In genomic region chr3:30629736-30630135, GRCh38 we compare ENCODE assay signal across 11 cellular contexts. TPM values are rescaled to one million over a fixed set of nuclear protein-coding genes. Genes with fewer than 3 reads are reported as not detected.
DNase-seq lines count a peak whose midpoint lies in the region; ATAC-seq and TF ChIP-seq lines count a peak whose summit lies in the region.
"Had no signal": no experiment of that assay in that cellular context is flagged by ENCODE, and none has a peak within 500 bp of the region (broad histone marks: within the 10 kb centered on the region; RNA-seq: fewer than 3 reads in every experiment).

No MANE protein-coding gene starts in this region.

- WGBS in adrenal gland, 4 donors, result 67 to 79% (median 74%) methylated on average over 6 of the region's 6 CpGs
- 83% methylated on average over 6 of the region's 6 CpGs for WGBS in thymus

- peak in 1 of 2 donors; percentile 28 for ATAC-seq in lower lobe of right lung

- H3K27me3 Mint-ChIP-seq in activated CD4-positive, alpha-beta T cell treated with anti-CD3 and anti-CD28 coated beads, Interleukin-2, amount 10 ng/mL, durations not matched to agents 24 days and 14 days, result no peaks in the 10 kb centered on the region

- TF ChIP-seq CTCF in adrenal gland (IDR thresholded peaks at IDR 0.05) (no peak), lower lobe of right lung (IDR thresholded peaks at IDR 0.05) (no peak)

- H3K27ac Mint-ChIP-seq in activated CD4-positive, alpha-beta T cell treated with anti-CD3 and anti-CD28 coated beads, Interleukin-2, amount 10 ng/mL, durations not matched to agents 24 days and 14 days, result peak overlapping the region; percentile 99

- intact Hi-C loops in activated CD4-positive, alpha-beta T cell treated with anti-CD3 and anti-CD28 coated beads, Interleukin-2, amount 10 ng/mL, durations not matched to agents 24 days and 14 days (cut with micrococcal nuclease), result loop anchor here (2.0 to 10.0 kb wide), 3 partner anchors 19 to 1805 kb away; no protein-coding TSS in a partner anchor
- intact Hi-C loops in adrenal gland (cut with DNase I) (no loop called here), lower lobe of right lung (cut with DNase I) (no loop called here)

- H3K36me3 Mint-ChIP-seq in activated CD4-positive, alpha-beta T cell treated with anti-CD3 and anti-CD28 coated beads, Interleukin-2, amount 10 ng/mL, durations not matched to agents 24 days and 14 days (ENCODE audit: low read depth), result peaks cover 53% of the 10 kb centered on the region

- TF ChIP-seq POLR2A in adrenal gland (IDR thresholded peaks at IDR 0.05), result no peak

- H3K4me3 ChIP-seq in adrenal gland, result no peak overlapping the region
- no peak overlapping the region for H3K4me3 ChIP-seq in lower lobe of right lung
- no peak overlapping the region for H3K4me3 ChIP-seq in thymus (ENCODE audit: low read length)

- H3K36me3 ChIP-seq in adrenal gland (replicated peaks in 1 of 2), result no peaks in the 10 kb centered on the region
- peaks cover 6% of the 10 kb centered on the region for H3K36me3 ChIP-seq in lower lobe of right lung
- H3K36me3 ChIP-seq in thymus (ENCODE audit: control insufficient read depth, insufficient read depth), result no peaks in the 10 kb centered on the region

- H3K9me3 ChIP-seq in adrenal gland (replicated peaks in 1 of 3), result no peaks in the 10 kb centered on the region
- no peaks in the 10 kb centered on the region for H3K9me3 ChIP-seq in lower lobe of right lung
- H3K9me3 ChIP-seq in thymus (ENCODE audit: control insufficient read depth), result no peaks in the 10 kb centered on the region

- H3K9me3 Mint-ChIP-seq in activated CD4-positive, alpha-beta T cell treated with anti-CD3 and anti-CD28 coated beads, Interleukin-2, amount 10 ng/mL, durations not matched to agents 24 days and 14 days, result no peaks in the 10 kb centered on the region

- H3K27me3 ChIP-seq in adrenal gland (no peaks in the 10 kb centered on the region), lower lobe of right lung (ENCODE audit: low read depth) (no peaks in the 10 kb centered on the region), thymus (ENCODE audit: control insufficient read depth, insufficient read depth) (no peaks in the 10 kb centered on the region)

- peaks cover 77% of the 10 kb centered on the region for H3K4me1 Mint-ChIP-seq in activated CD4-positive, alpha-beta T cell treated with anti-CD3 and anti-CD28 coated beads, Interleukin-2, amount 10 ng/mL, durations not matched to agents 24 days and 14 days

- no peak for DNase-seq in activated CD4-positive, alpha-beta T cell treated with anti-CD3 and anti-CD28 coated beads, Interleukin-2, amount 10 ng/mL, durations not matched to agents 24 days and 14 days
- no peak for DNase-seq in activated CD4-positive, alpha-beta T cell treated with anti-CD3 and anti-CD28 coated beads for 1 hour
- DNase-seq in adrenal gland (no peak), lower lobe of right lung (no peak), NCI-H524 (lab: John Stamatoyannopoulos, UW) (no peak), NCI-H526 (lab: John Stamatoyannopoulos, UW) (no peak), LoVo (ENCODE audit: low spot score) (no peak)
- DNase-seq: activated gamma-delta T cell, NCI-H524 treated with DMSO at 0.1 percent for 48 hours had no signal

- peak overlapping the region in 4 of 5 donors; percentile 5 to 70 (median 58) for H3K27ac ChIP-seq in adrenal gland
- peak overlapping the region; percentile 64 for H3K27ac ChIP-seq in lower lobe of right lung
- peak overlapping the region; percentile 80 for H3K27ac ChIP-seq in thymus (ENCODE audit: low read depth)
- H3K27ac ChIP-seq: KMS-11 had no signal

- peak overlapping the region; percentile 57 for H3K4me3 Mint-ChIP-seq in activated CD4-positive, alpha-beta T cell treated with anti-CD3 and anti-CD28 coated beads, Interleukin-2, amount 10 ng/mL, durations not matched to agents 24 days and 14 days

- H3K4me1 ChIP-seq in adrenal gland (replicated peaks in 1 of 2) (peaks cover 59 to 98% of the 10 kb centered on the region in 2 donors), lower lobe of right lung (peaks cover 100% of the 10 kb centered on the region), thymus (ENCODE audit: control insufficient read depth, insufficient read depth, low read length) (peaks cover 31% of the 10 kb centered on the region)

RNA-seq across cellular contexts. Expression of gene TGFBR2, which starts 23.3 kb away (rescaled TPM):
- 45.3 and 47.6 TPM in 2 replicates for total RNA-seq in activated CD4-positive, alpha-beta T cell treated with anti-CD3 and anti-CD28 coated beads, Interleukin-2, amount 10 ng/mL, durations not matched to agents 24 days and 14 days
- total RNA-seq in adrenal gland, result 100 to 1,000 TPM; 142 to 296 (median 178) TPM
- 100 to 1,000 TPM in 1 of 3 donors, 10 to 100 TPM in 2; 19.1 to 128 (median 20.8) TPM for polyA plus RNA-seq in adrenal gland
- 289 TPM for total RNA-seq in lower lobe of right lung
- polyA plus RNA-seq in thymus, result 51.3 TPM
